In the genomic region with DNA sequence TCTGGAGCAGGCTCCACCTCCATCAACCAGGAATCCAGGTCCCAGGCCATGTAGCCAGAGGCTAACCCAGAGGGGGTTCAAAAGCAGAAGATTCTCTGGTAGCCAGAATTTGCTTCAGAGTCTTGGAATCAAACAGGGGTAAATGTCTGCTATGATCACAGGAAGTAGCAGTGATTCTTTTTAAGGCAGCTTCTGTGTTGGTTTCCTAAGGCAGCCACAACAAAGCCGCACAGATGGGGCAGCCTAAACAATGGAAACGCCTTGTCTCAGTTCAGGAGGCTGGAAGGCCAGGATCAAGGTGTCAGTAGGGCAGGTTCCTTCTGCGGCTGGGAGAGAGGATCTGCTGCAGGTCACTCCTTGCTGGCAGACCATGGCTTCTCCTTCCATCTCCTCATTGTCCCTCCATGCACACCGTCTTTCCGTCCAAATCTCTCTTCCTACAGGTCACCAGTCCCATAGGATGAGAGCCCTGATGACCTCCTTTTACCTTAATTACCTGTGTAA, we compare ENCODE assay signal across 13 cellular contexts.
"Had no signal": no experiment of that assay in that cellular context is flagged by ENCODE, and none has a peak within 500 bp of the region (broad histone marks: within the 10 kb centered on the region; RNA-seq: fewer than 3 reads in every experiment).

No MANE protein-coding gene starts in this region.

- DNase-seq: activated CD4-positive, alpha-beta T cell treated with anti-CD3 and anti-CD28 coated beads, Interleukin-2, amount 50 U/mL, for 1 hour; activated effector memory CD4-positive, alpha-beta T cell treated with Interleukin-2 at 50 U/mL for 16 hours; activated T-cell treated with anti-CD3 and anti-CD28 coated beads, Interleukin-2, amount 50 U/mL, for 4 hours; foreskin fibroblast; kidney glomerular epithelial cell; mesenchymal stem cell; ovary; stimulated activated CD4-positive, alpha-beta T cell treated with anti-CD3 and anti-CD28 coated beads, Interleukin-1b, Interleukin-23, amount 100 ng/mL, for 48 hours; stimulated activated naive CD8-positive, alpha-beta T cell treated with anti-CD3 and anti-CD28 coated beads, Interleukin-15, amount 100 ng/mL, for 72 hours; T-helper 9 cell had no signal

- H3K27ac Mint-ChIP-seq: activated naive CD4-positive, alpha-beta T cell treated with anti-CD3 and anti-CD28 coated beads, Interleukin-2, amount 50 U/mL, for 24 hours had no signal

- H3K27me3 ChIP-seq: adrenal gland, cardiac muscle cell, ovary had no signal

- H3K27ac ChIP-seq: adrenal gland, cardiac muscle cell had no signal

- H3K9me3 ChIP-seq: adrenal gland, ovary had no signal

- H3K36me3 ChIP-seq: adrenal gland, cardiac muscle cell, ovary had no signal

- H3K4me3 ChIP-seq: adrenal gland, cardiac muscle cell, ovary had no signal

- H3K4me3 Mint-ChIP-seq: activated naive CD4-positive, alpha-beta T cell treated with anti-CD3 and anti-CD28 coated beads, Interleukin-2, amount 50 U/mL, for 24 hours; activated T-cell treated with anti-CD3 and anti-CD28 coated beads, Interleukin-2, amount 50 U/mL, for 4 hours; stimulated activated naive CD8-positive, alpha-beta T cell treated with anti-CD3 and anti-CD28 coated beads, Interleukin-15, amount 100 ng/mL, for 72 hours had no signal

- H3K36me3 Mint-ChIP-seq: activated naive CD4-positive, alpha-beta T cell treated with anti-CD3 and anti-CD28 coated beads, Interleukin-2, amount 50 U/mL, for 24 hours had no signal
